Comparison of ENCODE assay signal across 8 cellular contexts in the genomic region with DNA sequence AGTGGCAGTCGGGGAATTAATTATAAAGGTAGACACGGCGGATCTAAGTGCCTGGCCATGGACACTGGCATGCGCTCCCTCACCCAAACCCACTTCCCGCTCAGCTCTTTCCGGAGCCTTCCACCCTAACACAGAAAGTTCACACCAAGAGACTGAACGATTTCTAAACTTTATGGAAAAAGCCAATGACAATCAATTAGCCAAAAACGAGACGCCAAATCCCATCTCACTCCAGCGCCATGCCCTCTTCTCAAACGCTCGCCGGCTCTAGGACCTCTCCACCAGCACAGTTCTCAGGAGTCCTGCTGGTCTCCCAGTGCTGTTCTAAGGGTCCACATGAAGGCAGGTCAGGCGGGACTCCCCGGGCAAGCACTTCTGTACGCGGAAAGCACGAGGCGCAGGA. TPM values are rescaled to one million over a fixed set of nuclear protein-coding genes. Genes with fewer than 3 reads are reported as not detected.
DNase-seq lines count a peak whose midpoint lies in the region; ATAC-seq and TF ChIP-seq lines count a peak whose summit lies in the region.

No MANE protein-coding gene starts in this region.

- H3K27me3 ChIP-seq in brain microvascular endothelial cell (replicated peaks), result no peaks in the 10 kb centered on the region

- H3K36me3 ChIP-seq in brain microvascular endothelial cell (replicated peaks), result no peaks in the 10 kb centered on the region
- H3K36me3 ChIP-seq in mesodermal cell (ENCODE audit: control insufficient read depth, insufficient read depth, low read length), result peaks cover 10% of the 10 kb centered on the region

- no peaks in the 10 kb centered on the region for H3K9me3 ChIP-seq in mesodermal cell (ENCODE audit: control insufficient read depth, low read length)

- WGBS in mesodermal cell (ENCODE audit: insufficient coverage in 2 of 2), 2 experiments, result 2 to 3% methylated on average over 16 of the region's 19 CpGs

- in situ Hi-C loops in brain microvascular endothelial cell (cut with HindIII; ENCODE audit: low pct_ligation_motif_present, low sequenced_read_pairs), result no loop called here

- peak; percentile 5 for DNase-seq in HPDE6-E6E7 (ENCODE audit: extremely low spot score)
- DNase-seq in brain microvascular endothelial cell, result peak; percentile 6
- no peak for DNase-seq in NCI-H1930 (lab: John Stamatoyannopoulos, UW)
- DNase-seq in NCI-H1092 (lab: John Stamatoyannopoulos, UW), result no peak
- no peak for DNase-seq in SK-N-DZ (ENCODE audit: low spot score)
- DNase-seq in retina, result no peak

- TF ChIP-seq CTCF in brain microvascular endothelial cell (IDR thresholded peaks at IDR 0.05; ENCODE audit: low read depth, low read length, missing control alignments), result no peak

- H3K27ac ChIP-seq in brain microvascular endothelial cell (peak overlapping the region; percentile 73), mesodermal cell (ENCODE audit: low read depth, low read length, severe bottlenecking) (peak overlapping the region; percentile 84)

- H3K4me1 ChIP-seq in mesodermal cell (ENCODE audit: control insufficient read depth, insufficient read depth, low read length, poor library complexity, severe bottlenecking), result peaks cover 7% of the 10 kb centered on the region

- peak; percentile 0 for ATAC-seq in GM19023 (IDR thresholded peaks at IDR 0.05; ENCODE audit: unreplicated experiment)

- peak overlapping the region; percentile 100 for H3K4me3 ChIP-seq in brain microvascular endothelial cell (ENCODE audit: low read depth, low read length)
- H3K4me3 ChIP-seq in mesodermal cell (ENCODE audit: extremely low read depth, insufficient read depth, low read length, poor library complexity, severe bottlenecking), result peak overlapping the region; percentile 73

RNA-seq across cellular contexts. Expression of a gene that starts 0.6 kb away (rescaled TPM):
- 200 TPM for polyA plus RNA-seq in mesodermal cell (2013, experiment 1 of 2)
- polyA plus RNA-seq in mesodermal cell (2013, experiment 2 of 2), result 175 TPM
- 214 and 220 TPM in 2 replicates for polyA plus RNA-seq in SK-N-DZ (2014; cell fraction: cytosol; rRNA removed)
- polyA plus RNA-seq in SK-N-DZ (2014; cell fraction: nucleus; rRNA removed), result 118 and 147 TPM in 2 replicates

RNA-seq across cellular contexts. Expression of a gene that starts 55.6 kb away (rescaled TPM):
- polyA plus RNA-seq in mesodermal cell (2013, experiment 1 of 2), result 0.77 TPM
- 0.76 TPM for polyA plus RNA-seq in mesodermal cell (2013, experiment 2 of 2)
- polyA plus RNA-seq in SK-N-DZ (2014; cell fraction: cytosol; rRNA removed), result not detected in 2 replicates
- polyA plus RNA-seq in SK-N-DZ (2014; cell fraction: nucleus; rRNA removed), result not detected in 2 replicates

Comparison
In these comparisons a context has a peak if more than half of its experiments do, and no peak if none do; other contexts are left out.
1. DNase-seq: peak in HPDE6-E6E7 (single experiment) and brain microvascular endothelial cell (single experiment); none in NCI-H1930 (0 of 2), NCI-H1092 (single experiment), SK-N-DZ (single experiment) and retina (single experiment).